12 cellular contexts compared by ENCODE assay signal in genomic region chr10:127880557-127880956, GRCh38. TPM values are rescaled to one million over a fixed set of nuclear protein-coding genes. Genes with fewer than 3 reads are reported as not detected.
DNase-seq lines count a peak whose midpoint lies in the region; ATAC-seq and TF ChIP-seq lines count a peak whose summit lies in the region.
"Had no signal": no experiment of that assay in that cellular context is flagged by ENCODE, and none has a peak within 500 bp of the region (broad histone marks: within the 10 kb centered on the region; RNA-seq: fewer than 3 reads in every experiment).

No MANE protein-coding gene starts in this region.

- H3K36me3 ChIP-seq in psoas muscle (ENCODE audit: insufficient read depth in 1 of 2, low read depth in 1 of 2): no peaks in the 10 kb centered on the region

- TF ChIP-seq CTCF in psoas muscle (IDR thresholded peaks at IDR 0.05): no peak

- peaks cover 0 to 4% (median 0%) of the 10 kb centered on the region in 3 donors for H3K27me3 ChIP-seq in psoas muscle (ENCODE audit: insufficient read depth in 3 of 3, low read length in 2 of 3)

- no peaks in the 10 kb centered on the region for H3K4me1 ChIP-seq in psoas muscle

- ATAC-seq in activated naive CD4-positive, alpha-beta T cell treated with anti-CD3 and anti-CD28 coated beads, Interleukin-2, amount 50 U/mL, for 72 hours: no peak
- ATAC-seq in psoas muscle (no peak), HG02840 (IDR thresholded peaks at IDR 0.05; ENCODE audit: low FRiP score, unreplicated experiment) (no peak), GM18858 (IDR thresholded peaks at IDR 0.05; ENCODE audit: unreplicated experiment) (no peak)

- peak overlapping the region; percentile 37 to 74 for H3K27ac Mint-ChIP-seq in activated naive CD4-positive, alpha-beta T cell treated with anti-CD3 and anti-CD28 coated beads, Interleukin-2, amount 50 U/mL, for 72 hours

- H3K9me3 ChIP-seq in psoas muscle: no peaks in the 10 kb centered on the region

- no peak overlapping the region for H3K4me3 ChIP-seq in psoas muscle

- DNase-seq in activated naive CD4-positive, alpha-beta T cell treated with anti-CD3 and anti-CD28 coated beads, Interleukin-2, amount 50 U/mL, for 72 hours (ENCODE audit: low spot score in 2 of 2): no peak
- DNase-seq in activated naive CD4-positive, alpha-beta T cell treated with Interleukin-2 at 50 U/mL for 16 hours: no peak
- DNase-seq in SIG-M5 treated with dmso at 0.1 percent for 504 hours (lab: John Stamatoyannopoulos, UW; ENCODE audit: unreplicated experiment) (peak; percentile 65), hippocampal formation (lab: John Stamatoyannopoulos, UW) (peak; percentile 40 to 46), substantia nigra (lab: John Stamatoyannopoulos, UW) (peak in 20 of 49 donors; percentile 7 to 58 (median 30)), psoas muscle (no peak)
- DNase-seq: NCI-H69 had no signal

- no peaks in the 10 kb centered on the region for H3K9me3 Mint-ChIP-seq in activated naive CD4-positive, alpha-beta T cell treated with anti-CD3 and anti-CD28 coated beads, Interleukin-2, amount 50 U/mL, for 72 hours

- intact Hi-C loops in psoas muscle (cut with DNase I): no loop called here

- H3K36me3 Mint-ChIP-seq in activated naive CD4-positive, alpha-beta T cell treated with anti-CD3 and anti-CD28 coated beads, Interleukin-2, amount 50 U/mL, for 72 hours: no peaks in the 10 kb centered on the region

- 26 to 69% (median 35%) methylated on average over 2 of the region's 2 CpGs for WGBS in psoas muscle, 3 donors

- H3K27ac ChIP-seq in substantia nigra (ENCODE audit: low read depth, low read length, poor library complexity, severe bottlenecking) (peak overlapping the region; percentile 37), psoas muscle (no peak overlapping the region)

RNA-seq across cellular contexts. Expression of gene CLRN3, which starts 12.2 kb away (rescaled TPM):
- not detected for total RNA-seq in activated naive CD4-positive, alpha-beta T cell treated with anti-CD3 and anti-CD28 coated beads, Interleukin-2, amount 50 U/mL, for 72 hours
- total RNA-seq in psoas muscle: not detected
- polyA plus RNA-seq in psoas muscle: under 1 TPM in 1 of 3 donors, not detected in 2; 0.03 TPM
- total RNA-seq: omental fat pad, ureter had no signal
- polyA plus RNA-seq: AG04450 had no signal

RNA-seq across cellular contexts. Expression of gene PTPRE, which starts 26.3 kb away (rescaled TPM):
- 10 to 100 TPM; 28.4 to 55.5 TPM for total RNA-seq in activated naive CD4-positive, alpha-beta T cell treated with anti-CD3 and anti-CD28 coated beads, Interleukin-2, amount 50 U/mL, for 72 hours
- total RNA-seq in psoas muscle: 1 to 10 TPM; 2.7 to 4.5 (median 3.8) TPM
- polyA plus RNA-seq in psoas muscle: 1 to 10 TPM in 1 of 3 donors, under 1 TPM in 2; 0.48 to 1.5 (median 0.93) TPM

Comparison
In these comparisons a context has a peak if more than half of its experiments do, and no peak if none do; other contexts are left out.
1. DNase-seq: peak in SIG-M5 treated with dmso at 0.1 percent for 504 hours (single experiment) and hippocampal formation (2 of 2); none in activated naive CD4-positive, alpha-beta T cell treated with anti-CD3 and anti-CD28 coated beads, Interleukin-2, amount 50 U/mL, for 72 hours (0 of 2), activated naive CD4-positive, alpha-beta T cell treated with Interleukin-2 at 50 U/mL for 16 hours (single experiment) and psoas muscle (0 of 2).
2. RNA of gene PTPRE, which starts 26.3 kb away (total RNA-seq): 28.4 to 55.5 TPM in activated naive CD4-positive, alpha-beta T cell treated with anti-CD3 and anti-CD28 coated beads, Interleukin-2, amount 50 U/mL, for 72 hours; 2.7 to 4.5 TPM in psoas muscle; every median in the first group is over 4 times any median in the second.